ENCODE assay signal across 15 cellular contexts in the genomic region with DNA sequence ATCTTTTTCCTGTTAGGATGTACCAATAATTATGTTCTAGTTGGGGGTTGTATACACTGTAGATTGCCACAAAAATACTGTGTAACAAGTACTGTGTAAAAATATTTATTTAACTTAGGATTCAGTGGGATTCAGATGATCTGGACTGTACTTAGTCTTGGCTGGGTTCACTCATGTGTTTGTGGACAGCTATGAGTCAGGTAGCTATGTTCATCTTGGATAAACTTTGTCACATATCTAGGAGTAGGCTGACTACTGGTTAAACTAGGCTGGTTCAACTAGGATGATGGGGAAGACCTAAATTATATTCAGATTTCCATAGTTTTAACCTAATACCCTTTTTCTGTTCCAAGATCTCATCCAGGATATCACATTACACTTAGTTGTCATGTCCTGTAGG. TPM values are rescaled to one million over a fixed set of nuclear protein-coding genes. Genes with fewer than 3 reads are reported as not detected.
"Had no signal": no experiment of that assay in that cellular context is flagged by ENCODE, and none has a peak within 500 bp of the region (broad histone marks: within the 10 kb centered on the region; RNA-seq: fewer than 3 reads in every experiment).

No MANE protein-coding gene starts in this region.

- H3K4me3 ChIP-seq: ascending aorta, cardiac muscle cell, lung, psoas muscle, right lobe of liver, thyroid gland had no signal

- H3K27ac Mint-ChIP-seq: activated T-helper 1 cell treated with anti-CD3 and anti-CD28 coated beads, Interleukin-12 subunit alpha, Interleukin-12 subunit beta, Interleukin-2, Interleukin-4 antibody, amounts not matched to agents 30 ng/mL and 10 ng/mL and 1 ng/mL, durations not matched to agents 14 hours and 24 hours and 36 hours; endodermal cell; T-helper 2 cell treated with Interferon-gamma antibody and Interleukin-4, amounts not matched to agents 5 μg/mL and 100 μg/mL, for 36 hours had no signal

- DNase-seq: activated CD4-positive, CD25-positive, alpha-beta regulatory T cell; activated naive CD4-positive, alpha-beta T cell treated with Interleukin-2 at 50 U/mL for 16 hours; endodermal cell; left colon; psoas muscle; right lobe of liver; SW 1271; thyroid gland had no signal

- H3K27me3 ChIP-seq: ascending aorta, right lobe of liver, thyroid gland had no signal

- ATAC-seq: esophagus mucosa, left colon, psoas muscle, right lobe of liver had no signal

- H3K4me1 Mint-ChIP-seq: endodermal cell, neural crest cell had no signal

- H3K9me3 ChIP-seq: ascending aorta, psoas muscle, right lobe of liver, thyroid gland had no signal

- H3K4me1 ChIP-seq: ascending aorta, psoas muscle, right lobe of liver, thyroid gland had no signal

- H3K27ac ChIP-seq: ascending aorta, cardiac muscle cell, psoas muscle, right lobe of liver, thyroid gland had no signal

- H3K36me3 ChIP-seq: ascending aorta, cardiac muscle cell, right lobe of liver, thyroid gland had no signal

- H3K4me3 Mint-ChIP-seq: activated T-helper 1 cell treated with anti-CD3 and anti-CD28 coated beads, Interleukin-12 subunit alpha, Interleukin-12 subunit beta, Interleukin-2, Interleukin-4 antibody, amounts not matched to agents 30 ng/mL and 10 ng/mL and 1 ng/mL, durations not matched to agents 14 hours and 24 hours and 36 hours; endodermal cell; neural crest cell; T-helper 2 cell treated with Interferon-gamma antibody and Interleukin-4, amounts not matched to agents 5 μg/mL and 100 μg/mL, for 36 hours had no signal

- H3K9me3 Mint-ChIP-seq: endodermal cell had no signal

RNA-seq across cellular contexts. Expression of a gene that starts 32.1 kb away (rescaled TPM):
- total RNA-seq: cardiac muscle cell, endodermal cell, neural crest cell had no signal
- polyA plus RNA-seq: cardiac muscle cell had no signal
